8 cellular contexts compared by ENCODE assay signal in genomic region chr11:9615031-9615451, GRCh38. TPM values are rescaled to one million over a fixed set of nuclear protein-coding genes. Genes with fewer than 3 reads are reported as not detected.
DNase-seq lines count a peak whose midpoint lies in the region; ATAC-seq and TF ChIP-seq lines count a peak whose summit lies in the region.

No MANE protein-coding gene starts in this region.

- H4K20me1 ChIP-seq in OCI-LY1 (ENCODE audit: insufficient read depth, low read length) (no peaks in the 10 kb centered on the region), hepatocyte (ENCODE audit: insufficient read depth, poor library complexity, severe bottlenecking) (no peaks in the 10 kb centered on the region)

- H3K36me3 ChIP-seq in OCI-LY1 (ENCODE audit: insufficient read depth, low read length) (no peaks in the 10 kb centered on the region), hepatocyte (replicated peaks; ENCODE audit: insufficient read depth, low read depth) (no peaks in the 10 kb centered on the region), upper lobe of left lung (no peaks in the 10 kb centered on the region)

- H3K9me3 Mint-ChIP-seq in activated T-cell treated with anti-CD3 and anti-CD28 coated beads, Interleukin-2, amount 50 U/mL, for 4 hours = no peaks in the 10 kb centered on the region

- H3K9ac ChIP-seq in OCI-LY1 (ENCODE audit: low read length) = peak overlapping the region; percentile 79

- DNase-seq in activated T-cell treated with anti-CD3 and anti-CD28 coated beads, Interleukin-2, amount 50 U/mL, for 4 hours = no peak
- DNase-seq in activated T-cell treated with anti-CD3 and anti-CD28 coated beads, Interleukin-2, amount 50 U/mL, for 48 hours = no peak
- no peak for DNase-seq in hepatocyte (ENCODE audit: low spot score)
- no peak for DNase-seq in upper lobe of left lung
- no peak for DNase-seq in NCI-H82 treated with DMSO at 0.1 percent for 48 hours (lab: John Stamatoyannopoulos, UW; ENCODE audit: unreplicated experiment)
- no peak for DNase-seq in NCI-H524 (lab: John Stamatoyannopoulos, UW)

- TF ChIP-seq EP300 in upper lobe of left lung (IDR thresholded peaks at IDR 0.05) = no peak

- H2AFZ ChIP-seq in OCI-LY1 (ENCODE audit: low read length) (no peak overlapping the region), hepatocyte (no peak overlapping the region)

- TF ChIP-seq POLR2A in upper lobe of left lung (IDR thresholded peaks at IDR 0.05) = no peak

- peak overlapping the region; percentile 88 for H3K4me3 Mint-ChIP-seq in activated T-cell treated with anti-CD3 and anti-CD28 coated beads, Interleukin-2, amount 50 U/mL, for 4 hours

- H3K4me3 ChIP-seq in OCI-LY1 (ENCODE audit: low read depth, low read length, poor library complexity, severe bottlenecking) (peak overlapping the region; percentile 61), hepatocyte (no peak overlapping the region), upper lobe of left lung (no peak overlapping the region)

- H3K27me3 Mint-ChIP-seq in activated T-cell treated with anti-CD3 and anti-CD28 coated beads, Interleukin-2, amount 50 U/mL, for 4 hours (ENCODE audit: low read depth) = no peaks in the 10 kb centered on the region

- H3K27ac ChIP-seq in OCI-LY1 (ENCODE audit: low read depth, low read length, poor library complexity, severe bottlenecking) = peak overlapping the region; percentile 97
- peak overlapping the region; percentile 96 for H3K27ac ChIP-seq in hepatocyte
- H3K27ac ChIP-seq in upper lobe of left lung = peak overlapping the region in 3 of 4 donors; percentile 91 to 95 (median 93)

- H3K9me3 ChIP-seq in OCI-LY1 (ENCODE audit: low read length) (no peaks in the 10 kb centered on the region), hepatocyte (ENCODE audit: low read depth) (no peaks in the 10 kb centered on the region), upper lobe of left lung (no peaks in the 10 kb centered on the region)

- H3K79me2 ChIP-seq in OCI-LY1 (ENCODE audit: insufficient read depth, low read length) (no peaks in the 10 kb centered on the region), hepatocyte (no peaks in the 10 kb centered on the region)

- TF ChIP-seq CTCF in OCI-LY1 (IDR thresholded peaks at IDR 0.05; ENCODE audit: low read length) (no peak), hepatocyte (IDR thresholded peaks at IDR 0.05; ENCODE audit: poor library complexity) (no peak), upper lobe of left lung (IDR thresholded peaks at IDR 0.05) (no peak)

- peaks cover 95% of the 10 kb centered on the region for H3K4me1 ChIP-seq in OCI-LY1 (ENCODE audit: insufficient read depth, low read length, severe bottlenecking)
- H3K4me1 ChIP-seq in hepatocyte (ENCODE audit: insufficient read depth) = peaks cover 23% of the 10 kb centered on the region
- peaks cover 14 to 28% (median 25%) of the 10 kb centered on the region in 4 donors for H3K4me1 ChIP-seq in upper lobe of left lung

- WGBS in hepatocyte (ENCODE audit: low lambda C conversion rate, missing lambda C conversion rate) = 81% methylated on average over 2 of the region's 2 CpGs
- WGBS in upper lobe of left lung, 2 donors = 71 to 81% methylated on average over 2 of the region's 2 CpGs

- H3K4me1 Mint-ChIP-seq in activated T-cell treated with anti-CD3 and anti-CD28 coated beads, Interleukin-2, amount 50 U/mL, for 4 hours (ENCODE audit: low read depth) = peaks cover 36% of the 10 kb centered on the region

- H3K4me2 ChIP-seq in OCI-LY1 (ENCODE audit: low read length) = peak overlapping the region; percentile 71
- H3K4me2 ChIP-seq in hepatocyte = peak overlapping the region; percentile 78

- H3K27me3 ChIP-seq in OCI-LY1 (ENCODE audit: insufficient read depth, low read length) = no peaks in the 10 kb centered on the region
- H3K27me3 ChIP-seq in hepatocyte = no peaks in the 10 kb centered on the region
- no peaks in the 10 kb centered on the region for H3K27me3 ChIP-seq in upper lobe of left lung

- H3K9me2 ChIP-seq in OCI-LY1 (ENCODE audit: low read depth, low read length) (no peaks in the 10 kb centered on the region), hepatocyte (replicated peaks; ENCODE audit: insufficient read depth) (no peaks in the 10 kb centered on the region)

- H3F3A ChIP-seq in OCI-LY1 (ENCODE audit: insufficient read depth, low read length) = no peaks in the 10 kb centered on the region; the same call in 1 of the 2 replicates

- no peak for ATAC-seq in activated T-cell treated with anti-CD3 and anti-CD28 coated beads, Interleukin-2, amount 50 U/mL, for 4 hours
- ATAC-seq in HG02763 (IDR thresholded peaks at IDR 0.05; ENCODE audit: unreplicated experiment) = peak; percentile 46
- no peak for ATAC-seq in upper lobe of left lung (ENCODE audit: low FRiP score in 2 of 2)

- H3K36me3 Mint-ChIP-seq in activated T-cell treated with anti-CD3 and anti-CD28 coated beads, Interleukin-2, amount 50 U/mL, for 4 hours (ENCODE audit: insufficient read depth) = no peaks in the 10 kb centered on the region

RNA-seq across cellular contexts. Expression of gene WEE1, which starts 41.6 kb away (rescaled TPM):
- total RNA-seq in activated T-cell treated with anti-CD3 and anti-CD28 coated beads, Interleukin-2, amount 50 U/mL, for 4 hours = 10 to 100 TPM; 36.8 to 39.8 (median 38.0) TPM
- total RNA-seq in hepatocyte = 91.0 and 101 TPM in 2 replicates
- 71.3 and 79.2 TPM in 2 replicates for polyA plus RNA-seq in hepatocyte
- 10 to 100 TPM in 5 of 6 donors, 1 to 10 TPM in 1; 9.2 to 47.1 (median 13.4) TPM for total RNA-seq in upper lobe of left lung

RNA-seq across cellular contexts. Expression of gene SWAP70, which starts 48.8 kb away (rescaled TPM):
- total RNA-seq in activated T-cell treated with anti-CD3 and anti-CD28 coated beads, Interleukin-2, amount 50 U/mL, for 4 hours = 10 to 100 TPM in 1 of 3 donors, 1 to 10 TPM in 2; 4.6 to 10.0 (median 6.8) TPM
- 16.3 and 17.3 TPM in 2 replicates for total RNA-seq in hepatocyte
- polyA plus RNA-seq in hepatocyte = 15.6 and 16.8 TPM in 2 replicates
- total RNA-seq in upper lobe of left lung = 10 to 100 TPM; 31.4 to 80.4 (median 50.2) TPM
